ENCODE assay signal across 11 cellular contexts in genomic region chr20:47314647-47315338, GRCh38. TPM values are rescaled to one million over a fixed set of nuclear protein-coding genes. Genes with fewer than 3 reads are reported as not detected.
A peak's percentile ranks its signal among the peaks of the same experiment; 100 is the strongest.
DNase-seq lines count a peak whose midpoint lies in the region; ATAC-seq and TF ChIP-seq lines count a peak whose summit lies in the region.
"Had no signal": no experiment of that assay in that cellular context is flagged by ENCODE, and none has a peak within 500 bp of the region (broad histone marks: within the 10 kb centered on the region; RNA-seq: fewer than 3 reads in every experiment).

No MANE protein-coding gene starts in this region.

- H3K4me3 Mint-ChIP-seq in activated CD4-positive, alpha-beta T cell treated with anti-CD3 and anti-CD28 coated beads, Interleukin-2, amount 10 ng/mL, durations not matched to agents 24 days and 14 days, result no peak overlapping the region
- no peak overlapping the region for H3K4me3 Mint-ChIP-seq in mesothelial cell of epicardium
- H3K4me3 Mint-ChIP-seq: central memory CD8-positive, alpha-beta T cell had no signal

- H3K36me3 ChIP-seq in thoracic aorta, result no peaks in the 10 kb centered on the region

- no peaks in the 10 kb centered on the region for H3K9me3 Mint-ChIP-seq in activated CD4-positive, alpha-beta T cell treated with anti-CD3 and anti-CD28 coated beads, Interleukin-2, amount 10 ng/mL, durations not matched to agents 24 days and 14 days
- H3K9me3 Mint-ChIP-seq in mesothelial cell of epicardium, result no peaks in the 10 kb centered on the region
- H3K9me3 Mint-ChIP-seq: central memory CD8-positive, alpha-beta T cell had no signal

- H3K27me3 Mint-ChIP-seq in activated CD4-positive, alpha-beta T cell treated with anti-CD3 and anti-CD28 coated beads, Interleukin-2, amount 10 ng/mL, durations not matched to agents 24 days and 14 days, result no peaks in the 10 kb centered on the region
- H3K27me3 Mint-ChIP-seq in mesothelial cell of epicardium (ENCODE audit: low read depth), result no peaks in the 10 kb centered on the region
- H3K27me3 Mint-ChIP-seq: central memory CD8-positive, alpha-beta T cell had no signal

- DNase-seq in activated CD4-positive, alpha-beta T cell treated with anti-CD3 and anti-CD28 coated beads, Interleukin-2, amount 10 ng/mL, durations not matched to agents 24 days and 14 days, result no peak
- no peak for DNase-seq in activated CD4-positive, alpha-beta T cell treated with anti-CD3 and anti-CD28 coated beads for 4 hours
- no peak for DNase-seq in caudate nucleus (lab: John Stamatoyannopoulos, UW)
- DNase-seq in mesothelial cell of epicardium (ENCODE audit: low spot score in 2 of 2, unreplicated experiment in 2 of 2), result no peak
- DNase-seq in thoracic aorta (ENCODE audit: low spot score), result no peak
- DNase-seq in stimulated activated CD8-positive, alpha-beta memory T cell treated with anti-CD3 and anti-CD28 coated beads, Interleukin-4, amount 100 ng/mL, for 48 hours, result no peak
- DNase-seq in COLO668 (lab: John Stamatoyannopoulos, UW; ENCODE audit: unreplicated experiment), result no peak
- no peak for DNase-seq in medulla oblongata (ENCODE audit: extremely low spot score)
- DNase-seq: WERI-Rb-1 had no signal

- ATAC-seq in thoracic aorta (ENCODE audit: insufficient number of reproducible peaks, low FRiP score, low read depth), result no peak
- ATAC-seq: left lobe of liver had no signal

- H3K4me1 Mint-ChIP-seq in activated CD4-positive, alpha-beta T cell treated with anti-CD3 and anti-CD28 coated beads, Interleukin-2, amount 10 ng/mL, durations not matched to agents 24 days and 14 days, result peaks cover 40% of the 10 kb centered on the region
- H3K4me1 Mint-ChIP-seq in mesothelial cell of epicardium, result peaks cover 60% of the 10 kb centered on the region

- H3K36me3 Mint-ChIP-seq in activated CD4-positive, alpha-beta T cell treated with anti-CD3 and anti-CD28 coated beads, Interleukin-2, amount 10 ng/mL, durations not matched to agents 24 days and 14 days (ENCODE audit: low read depth), result peaks cover 27% of the 10 kb centered on the region
- H3K36me3 Mint-ChIP-seq in mesothelial cell of epicardium, result peaks cover 11% of the 10 kb centered on the region

- H3K9me3 ChIP-seq in thoracic aorta, result no peaks in the 10 kb centered on the region

- no peaks in the 10 kb centered on the region for H3K27me3 ChIP-seq in thoracic aorta (replicated peaks; ENCODE audit: insufficient read depth)

- peaks cover 46 to 70% of the 10 kb centered on the region in 2 donors for H3K4me1 ChIP-seq in thoracic aorta (ENCODE audit: control insufficient read depth in 1 of 2, low read depth in 2 of 2)

- no peak overlapping the region for H3K4me3 ChIP-seq in thoracic aorta

- intact Hi-C loops in activated CD4-positive, alpha-beta T cell treated with anti-CD3 and anti-CD28 coated beads, Interleukin-2, amount 10 ng/mL, durations not matched to agents 24 days and 14 days (cut with micrococcal nuclease), result loop anchor here (5.0 kb wide), 1 partner anchor 43 kb away; the partner anchor contains the start of gene ZMYND8

- TF ChIP-seq CTCF in mesothelial cell of epicardium (IDR thresholded peaks at IDR 0.05; ENCODE audit: unreplicated experiment) (no peak), thoracic aorta (IDR thresholded peaks at IDR 0.05) (no peak)

- peak overlapping the region; percentile 98 for H3K27ac ChIP-seq in caudate nucleus (ENCODE audit: low read depth, low read length)
- peak overlapping the region; percentile 98 to 100 for H3K27ac ChIP-seq in thoracic aorta
- H3K27ac ChIP-seq: WERI-Rb-1 had no signal

- H3K27ac Mint-ChIP-seq in activated CD4-positive, alpha-beta T cell treated with anti-CD3 and anti-CD28 coated beads, Interleukin-2, amount 10 ng/mL, durations not matched to agents 24 days and 14 days, result peak overlapping the region; percentile 54
- H3K27ac Mint-ChIP-seq in mesothelial cell of epicardium, result peak overlapping the region; percentile 100

RNA-seq across cellular contexts. Expression of gene ZMYND8, which starts 41.7 kb away (rescaled TPM):
- total RNA-seq in activated CD4-positive, alpha-beta T cell treated with anti-CD3 and anti-CD28 coated beads, Interleukin-2, amount 10 ng/mL, durations not matched to agents 24 days and 14 days, result 38.1 and 40.0 TPM in 2 replicates
- 119 to 120 TPM (median 119 TPM) in 3 replicates for total RNA-seq in mesothelial cell of epicardium
- total RNA-seq in thoracic aorta, result 10 to 100 TPM; 17.9 to 27.2 TPM
